Comparison of ENCODE assay signal across 6 cellular contexts in genomic region chr17:81868674-81869220, GRCh38. TPM values are rescaled to one million over a fixed set of nuclear protein-coding genes. Genes with fewer than 3 reads are reported as not detected.
DNase-seq lines count a peak whose midpoint lies in the region; ATAC-seq and TF ChIP-seq lines count a peak whose summit lies in the region.

No MANE protein-coding gene starts in this region.

- DNase-seq in SK-N-SH (peak; percentile 74), iPS-NIHi11 (ENCODE audit: low spot score) (peak; percentile 65), putamen (ENCODE audit: low spot score) (no peak)
- DNase-seq in effector CD4-positive, alpha-beta T cell, result no peak

- H3K27ac ChIP-seq in SK-N-SH (ENCODE audit: low read depth in 2 of 2, low read length in 1 of 2), result peak overlapping the region; percentile 86 to 95

- ATAC-seq in activated CD4-positive, CD25-positive, alpha-beta regulatory T cell treated with anti-CD3 and anti-CD28 coated beads, Interleukin-2, amount 50 U/mL, for 24 hours, result no peak

- TF ChIP-seq CTCF in SK-N-SH (IDR thresholded peaks at IDR 0.05), result no peak

- TF ChIP-seq EP300 in SK-N-SH (IDR thresholded peaks at IDR 0.05; ENCODE audit: borderline replicate concordance in 1 of 2, low read depth in 1 of 2, low read length in 1 of 2), result no peak

- peak overlapping the region; percentile 83 to 97; a peak in 3 of 4 replicates for H3K4me3 ChIP-seq in SK-N-SH (ENCODE audit: low read depth in 2 of 2, low read length in 1 of 2)

- H3K9me2 ChIP-seq in SK-N-SH, result no peaks in the 10 kb centered on the region

- H3K36me3 ChIP-seq in ES-I3 (ENCODE audit: insufficient read depth, low read length) (peaks cover 5% of the 10 kb centered on the region), SK-N-SH (replicated peaks in 1 of 2; ENCODE audit: control insufficient read depth in 1 of 2, insufficient read depth in 2 of 2, low read length in 1 of 2) (peaks cover 27 to 42% of the 10 kb centered on the region in 2 experiments)

- peaks cover 72% of the 10 kb centered on the region for H3K79me2 ChIP-seq in SK-N-SH (ENCODE audit: insufficient read depth)

- no peak overlapping the region for H2AFZ ChIP-seq in SK-N-SH (ENCODE audit: low read depth)

- H3K4me1 ChIP-seq in ES-I3 (ENCODE audit: insufficient read depth, low read length) (peaks cover 29% of the 10 kb centered on the region; the same call in 1 of the 2 replicates), SK-N-SH (ENCODE audit: control insufficient read depth in 1 of 2, insufficient read depth in 2 of 2, low read depth in 1 of 2, low read length in 1 of 2) (peaks cover 24 to 55% of the 10 kb centered on the region in 2 experiments; a peak in 3 of 4 replicates)

- CTCF ChIA-PET in SK-N-SH (lab: Yijun Ruan, JAX), result interaction anchor here (0.6 to 6.9 kb wide), 53 partner anchors 8 to 230 kb away, joined by 3 to 54 read pairs (median 7); partner anchors contain the start of genes ALYREF, ANAPC11, CENPX and LRRC45

- no peak for TF ChIP-seq RAD21 in SK-N-SH (IDR thresholded peaks at IDR 0.05; ENCODE audit: low read length)

- H3K9me3 ChIP-seq in ES-I3 (ENCODE audit: control insufficient read depth, insufficient read depth, low read length), result no peaks in the 10 kb centered on the region
- H3K9me3 ChIP-seq in SK-N-SH, result no peaks in the 10 kb centered on the region

- H3F3A ChIP-seq in SK-N-SH (replicated peaks; ENCODE audit: insufficient read depth), result peaks cover 72% of the 10 kb centered on the region

- H3K9ac ChIP-seq in ES-I3 (ENCODE audit: low read depth, low read length), result peak overlapping the region; percentile 90
- peak overlapping the region; percentile 98; the same call in 1 of the 2 replicates for H3K9ac ChIP-seq in SK-N-SH

- peaks cover 53% of the 10 kb centered on the region for H4K20me1 ChIP-seq in SK-N-SH (ENCODE audit: insufficient read depth)

- WGBS in SK-N-SH (ENCODE audit: low lambda C conversion rate), result 56% methylated on average over 23 of the region's 30 CpGs

- H3K4me2 ChIP-seq in SK-N-SH, result peak overlapping the region; percentile 99

- H3K27me3 ChIP-seq in SK-N-SH (ENCODE audit: insufficient read depth), result no peaks in the 10 kb centered on the region

- POLR2A ChIA-PET in SK-N-SH (lab: Yijun Ruan, JAX), result interaction anchor here (0.6 to 2.5 kb wide), 14 partner anchors 7 to 321 kb away, joined by 3 to 16 read pairs (median 4); partner anchors contain the start of genes ALYREF, ANAPC11, ARL16 and HGS

TF ChIP-seq in SK-N-SH, 30 proteins besides CTCF, POLR2A, EP300 and RAD21:
- TF ChIP-seq IRF3 (IDR thresholded peaks at IDR 0.05; ENCODE audit: low read depth, low read length) (no peak), FOSL2 (IDR thresholded peaks at IDR 0.05; ENCODE audit: borderline replicate concordance, low read depth) (peak; percentile 49; the same call in 1 of the 2 replicates), PBX3 (IDR thresholded peaks at IDR 0.05) (peak; percentile 85), MAX (IDR thresholded peaks at IDR 0.05; ENCODE audit: low read depth) (peak; percentile 45), POLR2AphosphoS5 (IDR thresholded peaks at IDR 0.05; ENCODE audit: low read depth, low read length) (peak; percentile 85), CHD2 (IDR thresholded peaks at IDR 0.05; ENCODE audit: low read length, partially characterized antibody) (no peak), TCF12 (IDR thresholded peaks at IDR 0.05) (no peak), GATA2 (CRISPR knock-in tag; IDR thresholded peaks at IDR 0.05) (no peak), SIN3A (IDR thresholded peaks at IDR 0.05; ENCODE audit: borderline replicate concordance, low read depth, low read length) (peak; percentile 54; the same call in 1 of the 2 replicates), FOXJ3 (CRISPR knock-in tag; IDR thresholded peaks at IDR 0.05) (0 out of 2 replicates have a peak, but pooled peaks have one; percentile 35)

RNA-seq across cellular contexts. Expression of gene ARHGDIA, which starts 2.4 kb away (rescaled TPM):
- 184 and 385 TPM in 2 replicates for polyA plus RNA-seq in SK-N-SH (2012; rRNA removed)
- 158 and 279 TPM in 2 replicates for polyA plus RNA-seq in SK-N-SH (2012; cell fraction: cytosol; rRNA removed)
- 650 and 681 TPM in 2 replicates for polyA plus RNA-seq in SK-N-SH (2012; cell fraction: nucleus; rRNA removed)

RNA-seq across cellular contexts. Expression of gene P4HB, which starts 8.4 kb away (rescaled TPM):
- polyA plus RNA-seq in SK-N-SH (2012; rRNA removed), result 112 and 165 TPM in 2 replicates
- polyA plus RNA-seq in SK-N-SH (2012; cell fraction: cytosol; rRNA removed), result 240 and 314 TPM in 2 replicates
- polyA plus RNA-seq in SK-N-SH (2012; cell fraction: nucleus; rRNA removed), result 212 and 321 TPM in 2 replicates

RNA-seq across cellular contexts. Expression of gene ALYREF, which starts 22.6 kb away (rescaled TPM):
- 176 and 269 TPM in 2 replicates for polyA plus RNA-seq in SK-N-SH (2012; rRNA removed)
- 159 and 175 TPM in 2 replicates for polyA plus RNA-seq in SK-N-SH (2012; cell fraction: cytosol; rRNA removed)
- polyA plus RNA-seq in SK-N-SH (2012; cell fraction: nucleus; rRNA removed), result 164 and 238 TPM in 2 replicates

RNA-seq across cellular contexts. Expression of gene ANAPC11, which starts 22.8 kb away (rescaled TPM):
- 1,022 and 1,275 TPM in 2 replicates for polyA plus RNA-seq in SK-N-SH (2012; rRNA removed)
- polyA plus RNA-seq in SK-N-SH (2012; cell fraction: cytosol; rRNA removed), result 764 and 988 TPM in 2 replicates
- 313 and 563 TPM in 2 replicates for polyA plus RNA-seq in SK-N-SH (2012; cell fraction: nucleus; rRNA removed)

RNA-seq across cellular contexts. Expression of gene NPB, which starts 33.3 kb away (rescaled TPM):
- 0.91 and 2.4 TPM in 2 replicates for polyA plus RNA-seq in SK-N-SH (2012; rRNA removed)
- 1.0 and 1.9 TPM in 2 replicates for polyA plus RNA-seq in SK-N-SH (2012; cell fraction: cytosol; rRNA removed)
- polyA plus RNA-seq in SK-N-SH (2012; cell fraction: nucleus; rRNA removed), result 0.89 and 2.1 TPM in 2 replicates

Comparison
In these comparisons a context has a peak if more than half of its experiments do, and no peak if none do; other contexts are left out.
1. DNase-seq: peak in SK-N-SH (single experiment) and iPS-NIHi11 (single experiment); none in effector CD4-positive, alpha-beta T cell (single experiment) and putamen (single experiment).